In the genomic region with DNA sequence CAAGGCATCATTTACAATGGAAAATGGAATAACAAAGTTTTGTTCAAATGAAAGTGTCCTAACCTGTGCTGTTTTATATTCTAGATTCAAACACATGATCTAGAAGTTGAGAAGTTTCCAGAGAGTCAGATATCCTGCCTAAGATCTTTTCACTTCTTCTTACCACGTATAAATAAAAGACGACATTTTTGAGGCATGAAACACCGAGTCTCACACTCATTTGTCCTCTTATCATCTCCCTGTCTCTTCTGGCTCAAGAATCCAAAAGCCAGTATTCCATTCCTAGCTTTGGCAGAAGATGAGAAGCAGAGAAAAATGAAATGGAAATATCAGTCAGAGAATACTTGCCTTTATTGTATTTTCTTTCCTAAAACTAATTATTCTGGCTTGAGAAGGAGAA, we compare ENCODE assay signal across 19 cellular contexts.
DNase-seq lines count a peak whose midpoint lies in the region; FAIRE-seq and TF ChIP-seq lines count a peak whose summit lies in the region.
"Had no signal": no experiment of that assay in that cellular context is flagged by ENCODE, and none has a peak within 500 bp of the region (broad histone marks: within the 10 kb centered on the region; RNA-seq: fewer than 3 reads in every experiment).

No MANE protein-coding gene starts in this region.

- no peak overlapping the region for H3K4me3 Mint-ChIP-seq in astrocyte (ENCODE audit: unreplicated experiment)
- no peak overlapping the region for H3K4me3 Mint-ChIP-seq in nephron
- H3K4me3 Mint-ChIP-seq: CD4-positive, alpha-beta T cell; H9 had no signal

- no peaks in the 10 kb centered on the region for H3K9me3 ChIP-seq in astrocyte (ENCODE audit: insufficient read depth, low read depth, low read length)
- H3K9me3 ChIP-seq: BE2C had no signal

- no peak overlapping the region for H3K27ac ChIP-seq in ACC112 (ENCODE audit: low read depth, low read length)
- no peak overlapping the region for H3K27ac ChIP-seq in astrocyte (ENCODE audit: low read depth, low read length)

- H3K36me3 ChIP-seq in ACC112 (ENCODE audit: insufficient read depth, low read length), result no peaks in the 10 kb centered on the region
- H3K36me3 ChIP-seq in astrocyte (ENCODE audit: insufficient read depth, low read length), result no peaks in the 10 kb centered on the region
- H3K36me3 ChIP-seq: BE2C had no signal

- H3K27me3 ChIP-seq in ACC112 (ENCODE audit: insufficient read depth, low read length), result no peaks in the 10 kb centered on the region
- H3K27me3 ChIP-seq in astrocyte (ENCODE audit: insufficient read depth, low read length), result no peaks in the 10 kb centered on the region
- H3K27me3 ChIP-seq: BE2C had no signal

- H3K4me2 ChIP-seq in astrocyte (ENCODE audit: low read length), result no peak overlapping the region

- H4K20me1 ChIP-seq in astrocyte (ENCODE audit: insufficient read depth, low read length), result no peaks in the 10 kb centered on the region

- H3K79me2 ChIP-seq in ACC112 (ENCODE audit: control insufficient read depth, insufficient read depth, low read length, unreplicated experiment) (no peaks in the 10 kb centered on the region), astrocyte (ENCODE audit: insufficient read depth, low read length) (no peaks in the 10 kb centered on the region)

- DNase-seq in EH (ENCODE audit: low read depth), result peak; percentile 11
- DNase-seq in astrocyte (ENCODE audit: low read depth), result peak; percentile 55
- no peak for DNase-seq in NCI-H1092 treated with DMSO at 0.1 percent for 48 hours (lab: John Stamatoyannopoulos, UW)
- no peak for DNase-seq in foreskin melanocyte
- DNase-seq in SKM-1 treated with dmso at 0.1 percent for 144 hours (lab: John Stamatoyannopoulos, UW; ENCODE audit: unreplicated experiment), result no peak
- DNase-seq: ACHN; BE2C; C1 segment of cervical spinal cord; CD4-positive, alpha-beta T cell; DMS153; DMS79; EL; H9 had no signal

- H3K27me3 Mint-ChIP-seq in astrocyte (ENCODE audit: low read depth, unreplicated experiment), result no peaks in the 10 kb centered on the region
- no peaks in the 10 kb centered on the region for H3K27me3 Mint-ChIP-seq in nephron (ENCODE audit: low read depth)
- H3K27me3 Mint-ChIP-seq: CD4-positive, alpha-beta T cell had no signal

- H3K36me3 Mint-ChIP-seq in astrocyte (ENCODE audit: low read depth, unreplicated experiment), result no peaks in the 10 kb centered on the region
- H3K36me3 Mint-ChIP-seq in nephron (ENCODE audit: low read depth), result no peaks in the 10 kb centered on the region

- no peak overlapping the region for H3K4me3 ChIP-seq in ACC112 (ENCODE audit: low read depth, low read length)
- H3K4me3 ChIP-seq in astrocyte (ENCODE audit: insufficient read depth, low read depth, low read length), result no peak overlapping the region
- H3K4me3 ChIP-seq: GM12878 had no signal

- H3K4me1 Mint-ChIP-seq in astrocyte (ENCODE audit: low read depth, unreplicated experiment) (no peaks in the 10 kb centered on the region), nephron (peaks cover 41% of the 10 kb centered on the region)

- H3K4me1 ChIP-seq in ACC112 (ENCODE audit: control insufficient read depth, insufficient read depth, low read length, unreplicated experiment) (peaks cover 12% of the 10 kb centered on the region), astrocyte (ENCODE audit: insufficient read depth, low read length) (no peaks in the 10 kb centered on the region)
- H3K4me1 ChIP-seq: BE2C had no signal

- H2AFZ ChIP-seq in ACC112 (ENCODE audit: low read length, unreplicated experiment), result peak overlapping the region; percentile 71
- H2AFZ ChIP-seq in astrocyte (ENCODE audit: low read depth, low read length), result no peak overlapping the region

- TF ChIP-seq CTCF in astrocyte (IDR thresholded peaks at IDR 0.05; ENCODE audit: insufficient read depth, low read depth, low read length) (no peak), nephron (IDR thresholded peaks at IDR 0.05; ENCODE audit: unreplicated experiment in 3 of 3) (no peak)

- H3K9me3 Mint-ChIP-seq in astrocyte (ENCODE audit: unreplicated experiment), result peaks cover 2% of the 10 kb centered on the region
- no peaks in the 10 kb centered on the region for H3K9me3 Mint-ChIP-seq in nephron
- H3K9me3 Mint-ChIP-seq: CD4-positive, alpha-beta T cell; H9 had no signal

- FAIRE-seq in astrocyte (lab: Jason Lieb, UNC), result no peak
- FAIRE-seq: GM12878, GM19239, H1, HepG2 had no signal

- H3K9ac ChIP-seq in astrocyte (ENCODE audit: low read length), result no peak overlapping the region

- H3K27ac Mint-ChIP-seq in astrocyte (ENCODE audit: unreplicated experiment) (no peak overlapping the region), nephron (peak overlapping the region; percentile 61 to 90 (median 73))
- H3K27ac Mint-ChIP-seq: CD4-positive, alpha-beta T cell; H9 had no signal

Comparison
In these comparisons a context has a peak if more than half of its experiments do, and no peak if none do; other contexts are left out.
1. DNase-seq: peak in EH (single experiment) and astrocyte (single experiment); none in NCI-H1092 treated with DMSO at 0.1 percent for 48 hours (single experiment), foreskin melanocyte (single experiment) and SKM-1 treated with dmso at 0.1 percent for 144 hours (single experiment).